ENCODE assay signal across 28 cellular contexts in the genomic region with DNA sequence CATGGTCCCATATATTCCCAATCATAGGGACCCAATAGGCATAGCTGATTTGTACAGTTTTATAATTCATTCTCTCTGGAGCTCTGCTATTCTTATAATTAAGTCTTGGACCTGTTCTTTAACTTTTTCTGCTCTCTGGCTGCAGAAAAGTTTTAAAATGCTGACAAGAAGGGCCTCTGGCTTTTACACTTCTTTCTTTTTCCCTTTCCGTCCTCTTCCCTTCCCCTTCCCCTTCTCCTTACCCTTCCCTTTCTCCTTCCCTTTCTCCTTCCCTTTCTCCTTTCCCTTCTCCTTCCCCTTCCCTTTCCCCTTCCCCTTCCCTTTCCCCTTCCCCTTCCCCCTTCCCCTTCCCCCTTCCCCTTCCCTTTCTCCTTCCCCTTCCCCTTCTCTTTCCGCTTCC.
"Had no signal": no experiment of that assay in that cellular context is flagged by ENCODE, and none has a peak within 500 bp of the region (broad histone marks: within the 10 kb centered on the region; RNA-seq: fewer than 3 reads in every experiment).

No MANE protein-coding gene starts in this region.

- FAIRE-seq: colon, endometrium, endothelial cell of umbilical vein, frontal cortex had no signal

- H3K9me3 ChIP-seq: colonic mucosa, esophagus muscularis mucosa, gastrocnemius medialis, gastroesophageal sphincter, heart left ventricle, heart right ventricle had no signal

- H3K4me3 ChIP-seq: colonic mucosa, coronary artery, dorsolateral prefrontal cortex, esophagus muscularis mucosa, esophagus squamous epithelium, gastrocnemius medialis, gastroesophageal sphincter, heart left ventricle, heart right ventricle had no signal

- ATAC-seq: effector memory CD8-positive, alpha-beta T cell; esophagus mucosa; foreskin keratinocyte; gastrocnemius medialis; gastroesophageal sphincter; heart left ventricle; heart right ventricle had no signal

- H3K36me3 ChIP-seq: colonic mucosa, esophagus muscularis mucosa, esophagus squamous epithelium, gastrocnemius medialis, gastroesophageal sphincter, heart left ventricle, heart right ventricle had no signal

- DNase-seq: colonic mucosa; cortex of kidney; dermis blood vessel endothelial cell; dorsolateral prefrontal cortex; effector CD4-positive, alpha-beta T cell; effector CD8-positive, alpha-beta T cell; effector memory CD4-positive, alpha-beta T cell; effector memory CD8-positive, alpha-beta T cell; endodermal cell; erythroblast; esophagus squamous epithelium; foreskin fibroblast; foreskin keratinocyte; foreskin melanocyte; gastrocnemius medialis; glutamatergic neuron; head of caudate nucleus; heart left ventricle; heart right ventricle had no signal

- H3K27me3 ChIP-seq: colonic mucosa, dorsolateral prefrontal cortex, esophagus squamous epithelium, foreskin keratinocyte, gastrocnemius medialis, gastroesophageal sphincter, heart left ventricle, heart right ventricle had no signal

- H3K4me1 ChIP-seq: colonic mucosa, esophagus muscularis mucosa, esophagus squamous epithelium, foreskin keratinocyte, gastrocnemius medialis, gastroesophageal sphincter, heart left ventricle, heart right ventricle had no signal

- H3K27ac ChIP-seq: colonic mucosa, coronary artery, dorsolateral prefrontal cortex, epithelial cell of prostate, esophagus muscularis mucosa, esophagus squamous epithelium, foreskin keratinocyte, gastrocnemius medialis, gastroesophageal sphincter, heart left ventricle, heart right ventricle had no signal
